Comparison of ENCODE assay signal across 8 cellular contexts in genomic region chr20:53935353-53936084, GRCh38.
DNase-seq lines count a peak whose midpoint lies in the region; ATAC-seq and TF ChIP-seq lines count a peak whose summit lies in the region.

No MANE protein-coding gene starts in this region.

- H3K27ac Mint-ChIP-seq in H9 = peak overlapping the region; percentile 56 to 79 (median 59); a peak in 6 of 7 replicates
- peak overlapping the region; percentile 91 for H3K27ac Mint-ChIP-seq in activated T-helper 2 cell treated with anti-CD3 and anti-CD28 coated beads, Interferon-gamma antibody, Interleukin-2, Interleukin-4, amounts not matched to agents 10 μg/mL and 5 μg/mL and 100 μg/mL, durations not matched to agents 14 hours and 24 hours and 36 hours

- H2BK20ac ChIP-seq in H9 (ENCODE audit: low read depth, low read length, poor library complexity, severe bottlenecking) = no peak overlapping the region

- H2BK12ac ChIP-seq in H9 (ENCODE audit: insufficient read length, low read depth, low read length) = no peak overlapping the region

- peaks cover 5% of the 10 kb centered on the region; the same call in 1 of the 2 replicates for H3K4me1 ChIP-seq in H9 (ENCODE audit: insufficient read depth, low read length)
- peaks cover 8 to 14% of the 10 kb centered on the region in 2 donors for H3K4me1 ChIP-seq in muscle layer of duodenum (ENCODE audit: control insufficient read depth in 1 of 2, insufficient read depth in 2 of 2, low read length in 2 of 2)

- WGBS in H9 (ENCODE audit: extremely low coverage, insufficient read length, low lambda C conversion rate) = no CpG with 5 or more reads among the region's 5 CpGs

- H3K23me2 ChIP-seq in H9 (ENCODE audit: insufficient read length, low read depth, low read length, poor library complexity, severe bottlenecking) = no peaks in the 10 kb centered on the region

- H3K14ac ChIP-seq in H9 (ENCODE audit: insufficient read depth, low read length) = no peak overlapping the region

- H3K9me3 Mint-ChIP-seq in H9 = no peaks in the 10 kb centered on the region
- no peaks in the 10 kb centered on the region for H3K9me3 Mint-ChIP-seq in activated T-helper 2 cell treated with anti-CD3 and anti-CD28 coated beads, Interferon-gamma antibody, Interleukin-2, Interleukin-4, amounts not matched to agents 10 μg/mL and 5 μg/mL and 100 μg/mL, durations not matched to agents 14 hours and 24 hours and 36 hours

- no peak overlapping the region for H3K4ac ChIP-seq in H9 (ENCODE audit: low read depth, low read length)

- H3K23ac ChIP-seq in H9 (ENCODE audit: insufficient read length, low read depth, low read length) = no peak overlapping the region

- H3K4me2 ChIP-seq in H9 (ENCODE audit: insufficient read depth, insufficient read length, low read length) = no peak overlapping the region

- intact Hi-C loops in activated T-helper 2 cell treated with anti-CD3 and anti-CD28 coated beads, Interferon-gamma antibody, Interleukin-2, Interleukin-4, amounts not matched to agents 10 μg/mL and 5 μg/mL and 100 μg/mL, durations not matched to agents 14 hours and 24 hours and 36 hours (cut with micrococcal nuclease) = loop anchor here (2.0 to 5.0 kb wide), 3 partner anchors 19 to 183 kb away; no protein-coding TSS in a partner anchor

- H2AFZ ChIP-seq in H9 (ENCODE audit: low read length) = no peak overlapping the region

- no peak overlapping the region for H4K91ac ChIP-seq in H9 (ENCODE audit: insufficient read length, low read depth, low read length)

- 0 out of 2 replicates have a peak, but pooled peaks have one; percentile 2 for TF ChIP-seq CTCF in AG04450 (IDR thresholded peaks at IDR 0.05; ENCODE audit: low read depth, low read length)
- TF ChIP-seq CTCF in H9 (conservative IDR thresholded peaks at IDR 0.05) = no peak

- no peaks in the 10 kb centered on the region for H3K79me2 ChIP-seq in H9 (ENCODE audit: insufficient read depth, low read length)

- CTCF ChIA-PET in AG04450 (lab: Charles Lee) = interaction anchor here (0.6 to 11.6 kb wide), 6 partner anchors 20 to 388 kb away, joined by 3 to 154 read pairs (median 6); no protein-coding TSS in a partner anchor

- H4K5ac ChIP-seq in H9 (ENCODE audit: insufficient read length, low read depth, low read length) = no peak overlapping the region

- H4K8ac ChIP-seq in H9 (replicated peaks; ENCODE audit: insufficient read length, low read depth, low read length) = no peak overlapping the region

- H3K27ac ChIP-seq in AG04450 (ENCODE audit: low read depth, low read length) (no peak overlapping the region), H9 (ENCODE audit: insufficient read length, low read depth, low read length) (no peak overlapping the region), muscle layer of duodenum (ENCODE audit: low read length) (peak overlapping the region; percentile 47)

- H3K27me3 Mint-ChIP-seq in H9 (ENCODE audit: low read depth) = no peaks in the 10 kb centered on the region
- H3K27me3 Mint-ChIP-seq in activated T-helper 2 cell treated with anti-CD3 and anti-CD28 coated beads, Interferon-gamma antibody, Interleukin-2, Interleukin-4, amounts not matched to agents 10 μg/mL and 5 μg/mL and 100 μg/mL, durations not matched to agents 14 hours and 24 hours and 36 hours (ENCODE audit: low read depth) = no peaks in the 10 kb centered on the region

- H3K9ac ChIP-seq in H9 (ENCODE audit: extremely low read depth, insufficient read length, low read length) = no peak overlapping the region

- no peak overlapping the region for H3T11ph ChIP-seq in H9 (ENCODE audit: low read length)

- H3K9me3 ChIP-seq in AG04450 (ENCODE audit: control insufficient read depth, insufficient read depth, low read length) (no peaks in the 10 kb centered on the region), H9 (ENCODE audit: control insufficient read depth, low read depth, low read length) (no peaks in the 10 kb centered on the region), muscle layer of duodenum (ENCODE audit: control insufficient read depth in 1 of 2, low read length in 2 of 2) (no peaks in the 10 kb centered on the region)

- no peak overlapping the region for H3K18ac ChIP-seq in H9 (ENCODE audit: insufficient read length, low read depth, low read length)

- no peaks in the 10 kb centered on the region for H3K27me3 ChIP-seq in AG04450 (ENCODE audit: control insufficient read depth, insufficient read depth, low read length)
- no peaks in the 10 kb centered on the region for H3K27me3 ChIP-seq in H9 (ENCODE audit: insufficient read depth, low read length)
- no peaks in the 10 kb centered on the region for H3K27me3 ChIP-seq in muscle layer of duodenum (ENCODE audit: low read depth, low read length)

- no peak overlapping the region for H3K56ac ChIP-seq in H9 (ENCODE audit: insufficient read length, low read depth, low read length)

- H3K36me3 Mint-ChIP-seq in H9 (ENCODE audit: insufficient read depth in 1 of 3, low read depth in 3 of 3) = no peaks in the 10 kb centered on the region
- H3K36me3 Mint-ChIP-seq in activated T-helper 2 cell treated with anti-CD3 and anti-CD28 coated beads, Interferon-gamma antibody, Interleukin-2, Interleukin-4, amounts not matched to agents 10 μg/mL and 5 μg/mL and 100 μg/mL, durations not matched to agents 14 hours and 24 hours and 36 hours (ENCODE audit: low read depth) = no peaks in the 10 kb centered on the region

- H3K36me3 ChIP-seq in muscle layer of duodenum (ENCODE audit: control insufficient read depth in 1 of 2, insufficient read depth in 2 of 2, low read length in 2 of 2) = no peaks in the 10 kb centered on the region

- DNase-seq in AG04450 (ENCODE audit: low read depth, low spot score) (no peak), H9 (no peak), iPS-NIHi11 (ENCODE audit: low spot score) (no peak), activated gamma-delta T cell (lab: John Stamatoyannopoulos, UW) (no peak), NCI-H524 treated with DMSO at 0.1 percent for 48 hours (lab: John Stamatoyannopoulos, UW) (no peak)
- DNase-seq in activated T-helper 2 cell treated with anti-CD3 and anti-CD28 coated beads, Interferon-gamma antibody, Interleukin-2, Interleukin-4, amounts not matched to agents 10 μg/mL and 5 μg/mL and 100 μg/mL, durations not matched to agents 14 hours and 24 hours and 36 hours (ENCODE audit: low spot score) = no peak

- peak overlapping the region in 1 of 2 experiments; percentile 59; a peak in 3 of 5 replicates for H3K4me3 Mint-ChIP-seq in H9
- peak overlapping the region; percentile 38 for H3K4me3 Mint-ChIP-seq in activated T-helper 2 cell treated with anti-CD3 and anti-CD28 coated beads, Interferon-gamma antibody, Interleukin-2, Interleukin-4, amounts not matched to agents 10 μg/mL and 5 μg/mL and 100 μg/mL, durations not matched to agents 14 hours and 24 hours and 36 hours (ENCODE audit: low read depth)

- no peak overlapping the region for H2BK15ac ChIP-seq in H9 (ENCODE audit: low read depth, low read length)

- peaks cover 37 to 39% of the 10 kb centered on the region in 2 experiments for H3K4me1 Mint-ChIP-seq in H9
- H3K4me1 Mint-ChIP-seq in activated T-helper 2 cell treated with anti-CD3 and anti-CD28 coated beads, Interferon-gamma antibody, Interleukin-2, Interleukin-4, amounts not matched to agents 10 μg/mL and 5 μg/mL and 100 μg/mL, durations not matched to agents 14 hours and 24 hours and 36 hours (ENCODE audit: low read depth) = peaks cover 51% of the 10 kb centered on the region

- H3K4me3 ChIP-seq in AG04450 (ENCODE audit: low read depth, low read length) = no peak overlapping the region
- H3K4me3 ChIP-seq in muscle layer of duodenum (ENCODE audit: low read depth in 1 of 2, low read length in 2 of 2) = no peak overlapping the region

- H2AK5ac ChIP-seq in H9 (ENCODE audit: insufficient read length, low read length) = no peak overlapping the region

- POLR2A ChIA-PET in AG04450 (lab: Yijun Ruan, JAX) = interaction anchor here (0.5 to 0.7 kb wide), 2 partner anchors 9 to 343 kb away, joined by 3 to 4 read pairs; no protein-coding TSS in a partner anchor

- no peak overlapping the region for H2BK120ac ChIP-seq in H9 (ENCODE audit: low read depth, low read length, poor library complexity, severe bottlenecking)

- ATAC-seq in GM19023 (IDR thresholded peaks at IDR 0.05; ENCODE audit: unreplicated experiment) = no peak

- H3K79me1 ChIP-seq in H9 (ENCODE audit: insufficient read depth, low read depth, low read length, poor library complexity, severe bottlenecking) = no peaks in the 10 kb centered on the region

- H4K20me1 ChIP-seq in H9 (ENCODE audit: control insufficient read depth, insufficient read depth, insufficient read length) = no peaks in the 10 kb centered on the region

- no peak overlapping the region for H2BK5ac ChIP-seq in H9 (ENCODE audit: insufficient read length, low read length)
